1 cellular context compared by ENCODE assay signal in genomic region chr9:15499108-15499507, GRCh38.
TF ChIP-seq lines count a peak whose summit lies in the region.

No MANE protein-coding gene starts in this region.

TF ChIP-seq in SK-N-SH treated with all-trans-retinoic acid at 6 μM for 48 hours, 23 proteins besides CTCF, POLR2A, EP300 and RAD21 (continued from another document):
- TF ChIP-seq TSHZ2 (CRISPR knock-in tag; IDR thresholded peaks at IDR 0.05) (no peak), TCF4 (CRISPR knock-in tag; IDR thresholded peaks at IDR 0.05; ENCODE audit: borderline replicate concordance) (no peak)
